In the genomic region with DNA sequence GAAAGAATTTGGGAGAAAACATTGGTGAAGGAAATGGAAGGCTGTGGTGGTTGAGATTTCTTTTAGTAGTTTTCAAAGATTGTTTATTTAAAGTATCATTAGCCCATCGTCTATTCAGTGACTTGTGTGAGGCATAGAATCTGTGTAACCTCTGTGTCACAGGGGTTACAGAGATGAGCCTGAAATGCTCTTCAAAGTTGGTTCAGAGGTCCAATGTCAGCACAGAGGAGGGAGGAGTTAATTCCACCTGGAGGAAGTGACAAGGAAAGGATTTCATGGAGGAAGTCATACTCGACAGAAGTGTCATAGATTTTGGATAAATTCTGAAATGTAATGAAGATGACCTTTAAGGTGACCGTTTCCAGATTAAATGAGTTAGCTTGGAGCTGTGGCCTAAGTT, we compare ENCODE assay signal across 1 cellular context.
TF ChIP-seq lines count a peak whose summit lies in the region.

No MANE protein-coding gene starts in this region.

TF ChIP-seq in HepG2, 621 proteins besides CTCF, POLR2A, EP300 and RAD21:
- TF ChIP-seq KLF6 (CRISPR knock-in tag; IDR thresholded peaks at IDR 0.05) (no peak), ZMYM2 (CRISPR knock-in tag; IDR thresholded peaks at IDR 0.05) (no peak), ARID2 (CRISPR knock-in tag; IDR thresholded peaks at IDR 0.05; ENCODE audit: borderline replicate concordance) (no peak), ZNF383 (CRISPR knock-in tag; IDR thresholded peaks at IDR 0.05; ENCODE audit: borderline replicate concordance) (no peak)
